ENCODE assay signal across 8 cellular contexts in the genomic region with DNA sequence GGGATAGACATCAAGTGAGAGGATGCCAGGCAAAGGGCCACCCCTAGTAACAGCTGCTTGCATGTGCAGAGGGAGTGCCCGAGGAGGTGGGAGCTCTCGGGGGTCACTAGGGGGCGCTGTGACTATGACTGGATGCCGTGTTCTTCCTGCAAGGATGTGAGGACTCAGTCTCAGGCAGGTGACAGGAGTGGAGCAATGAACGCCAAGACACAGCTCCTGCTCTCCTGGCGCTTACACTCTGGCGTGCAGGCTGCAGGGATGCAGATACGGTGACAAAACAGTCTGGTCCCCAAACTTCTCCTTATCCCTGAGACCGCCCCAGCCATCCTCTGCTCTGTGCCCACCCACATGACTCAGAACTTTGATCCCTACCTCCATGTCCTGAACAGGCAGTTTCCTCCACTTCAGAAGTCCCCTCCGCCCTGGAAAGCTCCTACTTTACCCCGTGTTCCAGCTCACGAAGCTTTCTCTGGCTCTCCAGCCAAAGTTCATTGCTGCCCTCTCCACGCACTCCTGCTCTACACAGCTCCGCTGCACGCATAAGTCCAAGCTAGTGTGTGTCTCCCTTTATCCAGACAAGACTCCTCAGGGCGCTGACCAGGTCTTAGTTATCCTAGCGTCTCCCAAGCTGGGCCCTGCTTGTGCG. TPM values are rescaled to one million over a fixed set of nuclear protein-coding genes. Genes with fewer than 3 reads are reported as not detected.
DNase-seq lines count a peak whose midpoint lies in the region; ATAC-seq and TF ChIP-seq lines count a peak whose summit lies in the region.

No MANE protein-coding gene starts in this region.

- no peaks in the 10 kb centered on the region for H3K36me3 Mint-ChIP-seq in activated naive CD4-positive, alpha-beta T cell treated with anti-CD3 and anti-CD28 coated beads, Interleukin-2, amount 50 U/mL, for 72 hours

- ATAC-seq in activated naive CD4-positive, alpha-beta T cell treated with anti-CD3 and anti-CD28 coated beads, Interleukin-2, amount 50 U/mL, for 72 hours: peak; percentile 89 to 92
- peak; percentile 62 for ATAC-seq in aorta (ENCODE audit: low FRiP score)

- H3K4me3 ChIP-seq in SU-DHL-6 (ENCODE audit: insufficient read depth, low read length, poor library complexity, severe bottlenecking) (no peak overlapping the region), cardiac muscle cell (no peak overlapping the region), aorta (ENCODE audit: low read length in 2 of 2) (no peak overlapping the region)

- H3F3A ChIP-seq in SU-DHL-6 (ENCODE audit: insufficient read depth): no peaks in the 10 kb centered on the region

- H3K9me2 ChIP-seq in SU-DHL-6 (replicated peaks; ENCODE audit: insufficient read depth, low read length): no peaks in the 10 kb centered on the region

- H3K27ac ChIP-seq in SU-DHL-6 (ENCODE audit: low read depth, low read length) (no peak overlapping the region), cardiac muscle cell (no peak overlapping the region), aorta (ENCODE audit: low read depth in 1 of 2, low read length in 2 of 2) (no peak overlapping the region)

- no peaks in the 10 kb centered on the region for H3K9me3 Mint-ChIP-seq in activated naive CD4-positive, alpha-beta T cell treated with anti-CD3 and anti-CD28 coated beads, Interleukin-2, amount 50 U/mL, for 72 hours

- no peaks in the 10 kb centered on the region for H4K20me1 ChIP-seq in SU-DHL-6 (ENCODE audit: low read depth, low read length)

- H3K36me3 ChIP-seq in SU-DHL-6 (ENCODE audit: low read length): no peaks in the 10 kb centered on the region
- no peaks in the 10 kb centered on the region for H3K36me3 ChIP-seq in cardiac muscle cell
- H3K36me3 ChIP-seq in aorta (ENCODE audit: control insufficient read depth in 1 of 2, insufficient read depth in 2 of 2, low read length in 1 of 2): no peaks in the 10 kb centered on the region

- H3K27me3 ChIP-seq in SU-DHL-6 (ENCODE audit: low read length) (no peaks in the 10 kb centered on the region), cardiac muscle cell (no peaks in the 10 kb centered on the region), aorta (ENCODE audit: control insufficient read depth in 1 of 2, insufficient read depth in 2 of 2, low read length in 1 of 2) (no peaks in the 10 kb centered on the region)

- WGBS in aorta, 2 donors: 44% methylated on average over 18 of the region's 18 CpGs

- H3K4me1 ChIP-seq in cardiac muscle cell (ENCODE audit: low read depth): no peaks in the 10 kb centered on the region
- H3K4me1 ChIP-seq in aorta (ENCODE audit: control insufficient read depth in 1 of 2, insufficient read depth in 2 of 2, low read length in 2 of 2): no peaks in the 10 kb centered on the region

- TF ChIP-seq CTCF in SU-DHL-6 (IDR thresholded peaks at IDR 0.05; ENCODE audit: insufficient read depth, low read length, poor library complexity, severe bottlenecking) (peak; percentile 73), cardiac muscle cell (IDR thresholded peaks at IDR 0.05; ENCODE audit: low read depth, low read length) (peak; percentile 94)

- intact Hi-C loops in aorta (cut with DNase I): loop anchor here (2.0 to 10.0 kb wide), 2 partner anchors 33 to 325 kb away; no protein-coding TSS in a partner anchor

- H3K9me3 ChIP-seq in SU-DHL-6 (ENCODE audit: insufficient read depth, low read length): no peaks in the 10 kb centered on the region
- H3K9me3 ChIP-seq in cardiac muscle cell (ENCODE audit: low read depth): no peaks in the 10 kb centered on the region
- no peaks in the 10 kb centered on the region for H3K9me3 ChIP-seq in aorta (ENCODE audit: control insufficient read depth, low read length)

- no peak overlapping the region for H3K9ac ChIP-seq in SU-DHL-6 (ENCODE audit: low read length)

- H3K4me2 ChIP-seq in SU-DHL-6 (ENCODE audit: low read depth, low read length, poor library complexity, severe bottlenecking): no peak overlapping the region

- H3K79me2 ChIP-seq in SU-DHL-6 (ENCODE audit: insufficient read depth, low read length): no peaks in the 10 kb centered on the region

- DNase-seq in NK-92 treated with Interleukin-12 subunit alpha and Interleukin-12 subunit beta, amount 100 ng/mL, for 24 hours (lab: John Stamatoyannopoulos, UW): peak; percentile 81
- no peak for DNase-seq in NK-92 (lab: John Stamatoyannopoulos, UW; ENCODE audit: unreplicated experiment)
- DNase-seq in M059J (ENCODE audit: low read depth): peak; percentile 79
- DNase-seq in activated naive CD4-positive, alpha-beta T cell treated with anti-CD3 and anti-CD28 coated beads, Interleukin-2, amount 50 U/mL, for 72 hours (ENCODE audit: low spot score in 2 of 2): peak; percentile 76 to 90
- peak; percentile 84 to 86 for DNase-seq in cardiac muscle cell (ENCODE audit: low read depth in 1 of 2, low spot score in 1 of 2)
- peak; percentile 49 for DNase-seq in pulmonary artery endothelial cell (ENCODE audit: low read depth, low spot score)
- DNase-seq in aorta: peak; percentile 78 to 89

- peak overlapping the region; percentile 1 for H2AFZ ChIP-seq in SU-DHL-6 (ENCODE audit: low read depth, low read length, severe bottlenecking)

- no peak overlapping the region for H3K27ac Mint-ChIP-seq in activated naive CD4-positive, alpha-beta T cell treated with anti-CD3 and anti-CD28 coated beads, Interleukin-2, amount 50 U/mL, for 72 hours

RNA-seq across cellular contexts. Expression of a gene that starts 14.7 kb away (rescaled TPM):
- 0.12 TPM in 1 of 2 replicates, not detected in the other for total RNA-seq in M059J (2014; rRNA removed; shearing (Covaris generic))
- under 1 TPM in 1 of 2 donors, not detected in 1; 0.72 TPM for total RNA-seq in activated naive CD4-positive, alpha-beta T cell treated with anti-CD3 and anti-CD28 coated beads, Interleukin-2, amount 50 U/mL, for 72 hours
- total RNA-seq in cardiac muscle cell (0.35 and 1.2 TPM in 2 replicates), pulmonary artery endothelial cell (0.07 TPM in 1 of 2 replicates, not detected in the other), aorta (under 1 TPM; 0.19 to 0.30 TPM)
- polyA plus RNA-seq in cardiac muscle cell (0.84 and 1.5 TPM in 2 replicates), aorta (under 1 TPM in 1 of 2 donors, not detected in 1; 0.15 TPM)

RNA-seq across cellular contexts. Expression of a gene that starts 15.5 kb away (rescaled TPM):
- 8.3 and 15.5 TPM in 2 replicates for total RNA-seq in M059J (2014; rRNA removed; shearing (Covaris generic))
- 1 to 10 TPM; 6.9 to 10.0 TPM for total RNA-seq in activated naive CD4-positive, alpha-beta T cell treated with anti-CD3 and anti-CD28 coated beads, Interleukin-2, amount 50 U/mL, for 72 hours
- total RNA-seq in cardiac muscle cell (4.0 and 9.5 TPM in 2 replicates), pulmonary artery endothelial cell (1.1 and 1.7 TPM in 2 replicates), aorta (1 to 10 TPM; 2.4 to 3.9 TPM)
- polyA plus RNA-seq in cardiac muscle cell (5.3 TPM in 2 replicates), aorta (10 to 100 TPM in 1 of 2 donors, 1 to 10 TPM in 1; 1.9 to 15.5 TPM)

RNA-seq across cellular contexts. Expression of a gene that starts 30.8 kb away (rescaled TPM):
- not detected in 2 replicates for total RNA-seq in M059J (2014; rRNA removed; shearing (Covaris generic))
- total RNA-seq in activated naive CD4-positive, alpha-beta T cell treated with anti-CD3 and anti-CD28 coated beads, Interleukin-2, amount 50 U/mL, for 72 hours: not detected
- total RNA-seq in cardiac muscle cell: not detected in 2 replicates
- not detected in 2 replicates for polyA plus RNA-seq in cardiac muscle cell
- not detected in 2 replicates for total RNA-seq in pulmonary artery endothelial cell
- not detected for total RNA-seq in aorta
- polyA plus RNA-seq in aorta: 10 to 100 TPM in 1 of 2 donors, not detected in 1; 22.3 TPM

RNA-seq across cellular contexts. Expression of a gene that starts 34.9 kb away (rescaled TPM):
- 17.6 and 29.9 TPM in 2 replicates for total RNA-seq in M059J (2014; rRNA removed; shearing (Covaris generic))
- total RNA-seq in activated naive CD4-positive, alpha-beta T cell treated with anti-CD3 and anti-CD28 coated beads, Interleukin-2, amount 50 U/mL, for 72 hours: 1 to 10 TPM; 7.2 to 8.4 TPM
- total RNA-seq in cardiac muscle cell (34.1 and 35.8 TPM in 2 replicates), pulmonary artery endothelial cell (48.7 and 50.8 TPM in 2 replicates), aorta (10 to 100 TPM; 18.6 to 22.5 TPM)
- polyA plus RNA-seq in cardiac muscle cell (20.5 and 28.7 TPM in 2 replicates), aorta (10 to 100 TPM in 1 of 2 donors, 1 to 10 TPM in 1; 5.5 to 10.3 TPM)

RNA-seq across cellular contexts. Expression of a gene that starts 52.1 kb away (rescaled TPM):
- total RNA-seq in M059J (2014; rRNA removed; shearing (Covaris generic)): 26.1 and 31.5 TPM in 2 replicates
- 10 to 100 TPM; 20.2 to 36.1 TPM for total RNA-seq in activated naive CD4-positive, alpha-beta T cell treated with anti-CD3 and anti-CD28 coated beads, Interleukin-2, amount 50 U/mL, for 72 hours
- total RNA-seq in cardiac muscle cell: 45.1 and 58.2 TPM in 2 replicates
- polyA plus RNA-seq in cardiac muscle cell: 57.2 and 71.3 TPM in 2 replicates
- 38.2 and 48.7 TPM in 2 replicates for total RNA-seq in pulmonary artery endothelial cell
- 10 to 100 TPM; 29.4 to 34.7 TPM for total RNA-seq in aorta
- 10 to 100 TPM; 20.5 to 75.9 TPM for polyA plus RNA-seq in aorta
